8 cellular contexts compared by ENCODE assay signal in genomic region chr1:22970096-22970495, GRCh38. TPM values are rescaled to one million over a fixed set of nuclear protein-coding genes. Genes with fewer than 3 reads are reported as not detected.
"Had no signal": no experiment of that assay in that cellular context is flagged by ENCODE, and none has a peak within 500 bp of the region (broad histone marks: within the 10 kb centered on the region; RNA-seq: fewer than 3 reads in every experiment).

No MANE protein-coding gene starts in this region.

- DNase-seq: GF-D8 had no signal

- H3K4me3 ChIP-seq: GM12878 had no signal

- FAIRE-seq: G401.6, GM12878, GM12891, GM12892, GM18507, GM19239 had no signal

- ATAC-seq: GM12878 had no signal

RNA-seq across cellular contexts. Expression of gene LACTBL1, which starts 2.6 kb away (rescaled TPM):
- total RNA-seq: G401, GM12878 had no signal

RNA-seq across cellular contexts. Expression of gene TEX46, which starts 45.6 kb away (rescaled TPM):
- total RNA-seq: G401, GM12878 had no signal
